In the genomic region with DNA sequence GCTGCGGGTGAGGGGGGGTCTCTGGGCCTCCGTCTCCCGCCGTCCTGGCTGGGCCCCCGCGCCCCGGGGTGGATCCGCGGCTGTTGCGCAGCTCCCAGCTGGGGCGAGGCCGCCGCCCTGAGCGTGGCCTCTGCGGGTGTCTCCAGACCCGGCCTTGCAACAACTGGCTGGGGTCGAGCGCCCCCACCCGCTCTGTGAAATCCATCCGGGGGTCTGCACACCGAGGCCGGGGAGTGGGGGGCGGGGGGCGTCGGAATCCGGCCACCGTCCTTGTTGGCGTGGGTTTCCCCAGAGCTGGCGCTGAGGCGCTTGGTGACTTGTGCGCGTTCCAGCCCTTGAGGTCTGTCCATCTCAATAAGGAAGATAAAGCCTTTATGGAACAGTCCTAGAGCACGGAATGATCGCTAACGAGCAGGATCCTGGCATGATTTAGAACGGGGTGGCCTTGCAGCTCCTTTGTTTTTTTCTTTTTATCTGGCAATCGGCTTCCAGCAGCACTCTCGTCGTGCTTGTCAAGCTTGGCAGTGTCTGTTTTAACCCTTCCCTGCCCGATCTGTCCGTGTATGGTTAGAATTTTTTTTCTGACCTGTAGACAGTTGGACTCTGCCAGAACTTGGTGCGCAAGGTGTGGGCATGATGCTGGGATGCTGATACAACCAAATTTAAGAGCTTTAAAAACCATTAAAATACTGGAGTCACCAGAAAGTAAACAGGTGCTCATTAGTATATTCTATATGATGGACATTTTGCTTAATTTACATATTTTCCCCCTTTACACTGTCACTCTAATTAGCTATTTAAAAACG, we compare ENCODE assay signal across 8 cellular contexts. TPM values are rescaled to one million over a fixed set of nuclear protein-coding genes. Genes with fewer than 3 reads are reported as not detected.
DNase-seq lines count a peak whose midpoint lies in the region; ATAC-seq and TF ChIP-seq lines count a peak whose summit lies in the region.

No MANE protein-coding gene starts in this region.

- no peaks in the 10 kb centered on the region for H3K9me3 ChIP-seq in Peyer's patch
- no peaks in the 10 kb centered on the region for H3K9me3 ChIP-seq in hepatocyte (ENCODE audit: low read depth)

- peak; percentile 43 for ATAC-seq in GM19467 (IDR thresholded peaks at IDR 0.05; ENCODE audit: unreplicated experiment)
- peak; percentile 21 for ATAC-seq in HG03521 (IDR thresholded peaks at IDR 0.05; ENCODE audit: unreplicated experiment)

- peaks cover 57% of the 10 kb centered on the region for H3K79me2 ChIP-seq in hepatocyte

- under 1% methylated on average over 32 of the region's 43 CpGs for WGBS in hepatocyte (ENCODE audit: low lambda C conversion rate, missing lambda C conversion rate)

- intact Hi-C loops in posterior vena cava (cut with DNase I): loop anchor here (5.0 kb wide), 2 partner anchors 33 to 42 kb away; no protein-coding TSS in a partner anchor

- peak; percentile 37 for DNase-seq in DMS53 treated with DMSO at 0.1 percent for 48 hours (lab: John Stamatoyannopoulos, UW; ENCODE audit: unreplicated experiment)
- DNase-seq in Peyer's patch: peak; percentile 34 to 81 (median 72)
- DNase-seq in astrocyte of the hippocampus (ENCODE audit: low read depth, low spot score): peak; percentile 64
- peak; percentile 72 for DNase-seq in hepatocyte (ENCODE audit: low spot score)
- peak; percentile 89 for DNase-seq in posterior vena cava (ENCODE audit: low spot score)
- DNase-seq in GM19240 (ENCODE audit: insufficient read length, low spot score): no peak

- peak overlapping the region; percentile 81 to 98 (median 93) for H3K27ac ChIP-seq in Peyer's patch
- peak overlapping the region; percentile 99 for H3K27ac ChIP-seq in hepatocyte

- H3K27me3 ChIP-seq in Peyer's patch: no peaks in the 10 kb centered on the region
- no peaks in the 10 kb centered on the region for H3K27me3 ChIP-seq in hepatocyte

- no peaks in the 10 kb centered on the region for H3K9me2 ChIP-seq in hepatocyte (replicated peaks; ENCODE audit: insufficient read depth)

- H3K36me3 ChIP-seq in Peyer's patch (no peaks in the 10 kb centered on the region), hepatocyte (replicated peaks; ENCODE audit: insufficient read depth, low read depth) (no peaks in the 10 kb centered on the region)

- H2AFZ ChIP-seq in hepatocyte: peak overlapping the region; percentile 3

- H4K20me1 ChIP-seq in hepatocyte (ENCODE audit: insufficient read depth, poor library complexity, severe bottlenecking): peaks cover 48% of the 10 kb centered on the region

- TF ChIP-seq POLR2A in Peyer's patch (IDR thresholded peaks at IDR 0.05): peak; percentile 11 to 48

- no peak for TF ChIP-seq CTCF in Peyer's patch (IDR thresholded peaks at IDR 0.05)
- peak; percentile 34 for TF ChIP-seq CTCF in hepatocyte (IDR thresholded peaks at IDR 0.05; ENCODE audit: poor library complexity)

- H3K4me3 ChIP-seq in Peyer's patch (peak overlapping the region; percentile 70 to 90 (median 76)), hepatocyte (peak overlapping the region; percentile 71)

- peak overlapping the region; percentile 85 for H3K4me2 ChIP-seq in hepatocyte

- H3K4me1 ChIP-seq in Peyer's patch: peaks cover 0 to 34% (median 2%) of the 10 kb centered on the region in 4 donors
- peaks cover 16% of the 10 kb centered on the region for H3K4me1 ChIP-seq in hepatocyte (ENCODE audit: insufficient read depth)

RNA-seq across cellular contexts. Expression of gene DSTN, which starts 0.7 kb away (rescaled TPM):
- total RNA-seq in Peyer's patch (100 to 1,000 TPM; 111 to 151 (median 117) TPM), hepatocyte (315 and 342 TPM in 2 replicates), posterior vena cava (1,000 to 10,000 TPM; 1,245 to 1,338 TPM)
- polyA plus RNA-seq in hepatocyte: 352 and 369 TPM in 2 replicates

RNA-seq across cellular contexts. Expression of gene BFSP1, which starts 39.4 kb away (rescaled TPM):
- total RNA-seq in Peyer's patch: 1 to 10 TPM in 1 of 4 donors, under 1 TPM in 1, not detected in 2; 0.57 to 2.5 TPM
- total RNA-seq in hepatocyte: 2.0 and 2.4 TPM in 2 replicates
- 0.12 and 2.3 TPM in 2 replicates for polyA plus RNA-seq in hepatocyte
- total RNA-seq in posterior vena cava: under 1 TPM; 0.67 to 0.93 TPM
